21 cellular contexts compared by ENCODE assay signal in the genomic region with DNA sequence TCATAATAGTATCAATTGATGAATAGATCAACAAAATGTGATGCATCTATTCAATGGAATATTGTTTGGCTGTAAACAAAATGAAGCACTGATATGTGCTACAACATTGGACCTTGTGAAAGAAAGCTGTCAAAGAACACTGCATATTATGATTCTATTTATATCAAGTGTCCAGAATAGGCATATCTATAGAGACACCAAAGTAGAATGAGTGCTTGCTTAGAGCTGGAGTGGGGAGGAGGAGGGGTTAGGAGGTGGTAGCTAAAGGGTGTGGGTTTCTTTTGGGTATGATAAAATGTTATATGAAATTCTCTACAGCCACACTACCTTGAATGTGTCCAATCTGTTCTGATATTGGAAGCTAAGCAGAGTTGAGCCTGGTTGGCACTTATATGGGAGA. TPM values are rescaled to one million over a fixed set of nuclear protein-coding genes. Genes with fewer than 3 reads are reported as not detected.
DNase-seq lines count a peak whose midpoint lies in the region; ATAC-seq and TF ChIP-seq lines count a peak whose summit lies in the region.
"Had no signal": no experiment of that assay in that cellular context is flagged by ENCODE, and none has a peak within 500 bp of the region (broad histone marks: within the 10 kb centered on the region; RNA-seq: fewer than 3 reads in every experiment).

No MANE protein-coding gene starts in this region.

- peak overlapping the region; percentile 91 for H3K27ac Mint-ChIP-seq in T-helper 17 cell
- H3K27ac Mint-ChIP-seq in stimulated activated memory B cell treated with anti-CD40 and anti-IgM and Interleukin-4, amounts not matched to agents 10 μg/mL and 1 μg/mL and 100 μg/mL, for 72 hours: peak overlapping the region; percentile 83
- no peak overlapping the region for H3K27ac Mint-ChIP-seq in stimulated activated naive B cell treated with anti-CD40 and anti-IgM and Interleukin-4, amounts not matched to agents 10 μg/mL and 1 μg/mL and 100 μg/mL, for 72 hours
- H3K27ac Mint-ChIP-seq in activated naive CD8-positive, alpha-beta T cell treated with anti-CD3 and anti-CD28 coated beads, Interleukin-2, amount 50 U/mL, for 24 hours: no peak overlapping the region

- H3K27me3 Mint-ChIP-seq in T-helper 17 cell: no peaks in the 10 kb centered on the region
- no peaks in the 10 kb centered on the region for H3K27me3 Mint-ChIP-seq in stimulated activated memory B cell treated with anti-CD40 and anti-IgM and Interleukin-4, amounts not matched to agents 10 μg/mL and 1 μg/mL and 100 μg/mL, for 72 hours
- no peaks in the 10 kb centered on the region for H3K27me3 Mint-ChIP-seq in stimulated activated naive B cell treated with anti-CD40 and anti-IgM and Interleukin-4, amounts not matched to agents 10 μg/mL and 1 μg/mL and 100 μg/mL, for 72 hours
- H3K27me3 Mint-ChIP-seq in activated naive CD8-positive, alpha-beta T cell treated with anti-CD3 and anti-CD28 coated beads, Interleukin-2, amount 50 U/mL, for 24 hours: no peaks in the 10 kb centered on the region
- H3K27me3 Mint-ChIP-seq: activated naive CD8-positive, alpha-beta T cell treated with anti-CD3 and anti-CD28 coated beads for 36 hours had no signal

- peaks cover 0 to 29% of the 10 kb centered on the region in 2 donors for H3K4me1 ChIP-seq in right atrium auricular region

- H3K4me1 Mint-ChIP-seq in T-helper 17 cell: peaks cover 70% of the 10 kb centered on the region
- peaks cover 91% of the 10 kb centered on the region for H3K4me1 Mint-ChIP-seq in stimulated activated memory B cell treated with anti-CD40 and anti-IgM and Interleukin-4, amounts not matched to agents 10 μg/mL and 1 μg/mL and 100 μg/mL, for 72 hours
- peaks cover 61 to 92% of the 10 kb centered on the region in 2 donors for H3K4me1 Mint-ChIP-seq in stimulated activated naive B cell treated with anti-CD40 and anti-IgM and Interleukin-4, amounts not matched to agents 10 μg/mL and 1 μg/mL and 100 μg/mL, for 72 hours
- peaks cover 82% of the 10 kb centered on the region for H3K4me1 Mint-ChIP-seq in activated naive CD8-positive, alpha-beta T cell treated with anti-CD3 and anti-CD28 coated beads, Interleukin-2, amount 50 U/mL, for 24 hours

- no peak overlapping the region for H3K4me3 ChIP-seq in right atrium auricular region
- H3K4me3 ChIP-seq: HAP-1 had no signal

- H3K27me3 ChIP-seq in right atrium auricular region: no peaks in the 10 kb centered on the region

- peak overlapping the region; percentile 7 for H3K4me3 Mint-ChIP-seq in T-helper 17 cell
- H3K4me3 Mint-ChIP-seq in stimulated activated memory B cell treated with anti-CD40 and anti-IgM and Interleukin-4, amounts not matched to agents 10 μg/mL and 1 μg/mL and 100 μg/mL, for 72 hours: no peak overlapping the region
- no peak overlapping the region for H3K4me3 Mint-ChIP-seq in stimulated activated naive B cell treated with anti-CD40 and anti-IgM and Interleukin-4, amounts not matched to agents 10 μg/mL and 1 μg/mL and 100 μg/mL, for 72 hours
- H3K4me3 Mint-ChIP-seq in activated naive CD8-positive, alpha-beta T cell treated with anti-CD3 and anti-CD28 coated beads, Interleukin-2, amount 50 U/mL, for 24 hours: no peak overlapping the region
- H3K4me3 Mint-ChIP-seq: activated naive CD8-positive, alpha-beta T cell treated with anti-CD3 and anti-CD28 coated beads for 36 hours had no signal

- no peak for ATAC-seq in T-helper 17 cell
- no peak for ATAC-seq in stimulated activated memory B cell treated with anti-CD40 and anti-IgM and Interleukin-4, amounts not matched to agents 10 μg/mL and 1 μg/mL and 100 μg/mL, for 72 hours
- no peak for ATAC-seq in stimulated activated naive B cell treated with anti-CD40 and anti-IgM and Interleukin-4, amounts not matched to agents 10 μg/mL and 1 μg/mL and 100 μg/mL, for 72 hours (replicated peaks)
- ATAC-seq in activated naive CD8-positive, alpha-beta T cell treated with anti-CD3 and anti-CD28 coated beads, Interleukin-2, amount 50 U/mL, for 24 hours: no peak
- ATAC-seq: left lobe of liver had no signal

- peak overlapping the region; percentile 5 to 10 for H3K27ac ChIP-seq in right atrium auricular region
- H3K27ac ChIP-seq: WERI-Rb-1 had no signal

- no peak for TF ChIP-seq CTCF in right atrium auricular region (IDR thresholded peaks at IDR 0.05)

- H3K36me3 Mint-ChIP-seq in T-helper 17 cell (ENCODE audit: low read depth): peaks cover 5% of the 10 kb centered on the region
- H3K36me3 Mint-ChIP-seq in stimulated activated memory B cell treated with anti-CD40 and anti-IgM and Interleukin-4, amounts not matched to agents 10 μg/mL and 1 μg/mL and 100 μg/mL, for 72 hours: peaks cover 21% of the 10 kb centered on the region
- H3K36me3 Mint-ChIP-seq in stimulated activated naive B cell treated with anti-CD40 and anti-IgM and Interleukin-4, amounts not matched to agents 10 μg/mL and 1 μg/mL and 100 μg/mL, for 72 hours: peaks cover 4 to 29% of the 10 kb centered on the region in 2 donors
- peaks cover 14% of the 10 kb centered on the region for H3K36me3 Mint-ChIP-seq in activated naive CD8-positive, alpha-beta T cell treated with anti-CD3 and anti-CD28 coated beads, Interleukin-2, amount 50 U/mL, for 24 hours (ENCODE audit: low read depth)

- peak; percentile 1 for DNase-seq in stimulated activated CD4-positive, alpha-beta T cell treated with anti-CD3 and anti-CD28 coated beads, Interleukin-4, amount 100 ng/mL, for 24 hours
- DNase-seq in stimulated activated CD4-positive, alpha-beta T cell treated with anti-CD3 and anti-CD28 coated beads, Interleukin-1b, Interleukin-23, amount 100 ng/mL, for 48 hours: no peak
- DNase-seq in T-helper 17 cell (no peak), right atrium auricular region (ENCODE audit: low spot score) (no peak), NCI-H1436 treated with DMSO at 0.1 percent for 48 hours (lab: John Stamatoyannopoulos, UW) (no peak)
- DNase-seq in stimulated activated naive B cell treated with anti-CD40 and anti-IgM and Interleukin-4, amounts not matched to agents 10 μg/mL and 1 μg/mL and 100 μg/mL, for 72 hours: no peak
- DNase-seq in activated naive CD8-positive, alpha-beta T cell treated with anti-CD3 and anti-CD28 coated beads, Interleukin-2, amount 50 U/mL, for 24 hours: no peak
- DNase-seq: activated CD4-positive, alpha-beta T cell treated with anti-CD3 and anti-CD28 coated beads, Interleukin-2, amount 50 U/mL, for 48 hours; activated CD8-positive, alpha-beta memory T cell treated with anti-CD3 and anti-CD28 coated beads, Interleukin-2, amount 50 U/mL, for 48 hours; activated effector memory CD4-positive, alpha-beta T cell treated with Interleukin-2 at 50 U/mL for 16 hours; activated naive CD8-positive, alpha-beta T cell treated with anti-CD3 and anti-CD28 coated beads for 36 hours; C1 segment of cervical spinal cord; NCI-H1092 treated with DMSO at 0.1 percent for 48 hours; NCI-H2029; NCI-H2227 treated with DMSO at 0.1 percent for 48 hours; posterior cingulate gyrus; T-helper 9 cell; WERI-Rb-1 had no signal

- H3K9me3 ChIP-seq in T-helper 17 cell (ENCODE audit: control insufficient read depth, low read length, poor library complexity, severe bottlenecking) (no peaks in the 10 kb centered on the region), right atrium auricular region (peaks cover 0 to 9% of the 10 kb centered on the region in 2 donors)

- no peaks in the 10 kb centered on the region for H3K36me3 ChIP-seq in right atrium auricular region
- H3K36me3 ChIP-seq: HAP-1, WERI-Rb-1 had no signal

- H3K9me3 Mint-ChIP-seq in stimulated activated memory B cell treated with anti-CD40 and anti-IgM and Interleukin-4, amounts not matched to agents 10 μg/mL and 1 μg/mL and 100 μg/mL, for 72 hours: peaks cover 9% of the 10 kb centered on the region
- peaks cover 8 to 9% of the 10 kb centered on the region in 2 donors for H3K9me3 Mint-ChIP-seq in stimulated activated naive B cell treated with anti-CD40 and anti-IgM and Interleukin-4, amounts not matched to agents 10 μg/mL and 1 μg/mL and 100 μg/mL, for 72 hours
- peaks cover 25% of the 10 kb centered on the region for H3K9me3 Mint-ChIP-seq in activated naive CD8-positive, alpha-beta T cell treated with anti-CD3 and anti-CD28 coated beads, Interleukin-2, amount 50 U/mL, for 24 hours

RNA-seq across cellular contexts. Expression of a gene that starts 23.0 kb away (rescaled TPM):
- total RNA-seq in T-helper 17 cell (100 to 1,000 TPM; 120 to 127 TPM), right atrium auricular region (10 to 100 TPM; 56.9 to 91.0 TPM)

Comparison
In these comparisons a context has a peak if more than half of its experiments do, and no peak if none do; other contexts are left out.
1. H3K27ac Mint-ChIP-seq: peak in T-helper 17 cell (single experiment) and stimulated activated memory B cell treated with anti-CD40 and anti-IgM and Interleukin-4, amounts not matched to agents 10 μg/mL and 1 μg/mL and 100 μg/mL, for 72 hours (single experiment); none in stimulated activated naive B cell treated with anti-CD40 and anti-IgM and Interleukin-4, amounts not matched to agents 10 μg/mL and 1 μg/mL and 100 μg/mL, for 72 hours (single experiment) and activated naive CD8-positive, alpha-beta T cell treated with anti-CD3 and anti-CD28 coated beads, Interleukin-2, amount 50 U/mL, for 24 hours (single experiment).